ENCODE assay signal across 15 cellular contexts in the genomic region with DNA sequence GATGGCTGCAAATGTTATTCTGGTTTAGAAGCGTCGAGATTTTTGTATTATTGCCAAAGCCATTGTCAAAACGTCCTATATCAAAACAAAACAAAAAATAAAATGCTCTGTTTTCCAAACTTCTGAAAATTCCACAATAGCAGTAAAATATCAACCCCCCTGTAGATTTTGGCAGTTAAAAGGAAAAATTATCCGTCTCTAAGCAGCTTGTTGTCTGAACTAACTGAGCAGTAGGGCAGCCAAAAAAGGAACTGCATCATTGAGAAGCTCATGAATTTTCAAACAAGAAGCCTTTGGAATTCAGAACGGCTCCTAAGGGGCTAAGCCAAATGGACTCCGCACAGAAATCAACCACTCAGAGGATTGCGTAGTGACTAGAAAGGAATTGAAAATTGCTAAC.
DNase-seq lines count a peak whose midpoint lies in the region; ATAC-seq and TF ChIP-seq lines count a peak whose summit lies in the region.
"Had no signal": no experiment of that assay in that cellular context is flagged by ENCODE, and none has a peak within 500 bp of the region (broad histone marks: within the 10 kb centered on the region; RNA-seq: fewer than 3 reads in every experiment).

No MANE protein-coding gene starts in this region.

- H3K27me3 ChIP-seq in H9 (ENCODE audit: insufficient read depth, low read length) (no peaks in the 10 kb centered on the region), adrenal gland (no peaks in the 10 kb centered on the region)
- H3K27me3 ChIP-seq: foreskin keratinocyte, stomach had no signal

- H3K4ac ChIP-seq in H9 (ENCODE audit: low read depth, low read length): no peak overlapping the region

- H3K79me1 ChIP-seq in H9 (ENCODE audit: insufficient read depth, low read depth, low read length, poor library complexity, severe bottlenecking): no peaks in the 10 kb centered on the region

- H3K4me3 ChIP-seq in adrenal gland: no peak overlapping the region
- H3K4me3 ChIP-seq: GM12878, lung had no signal

- no peak overlapping the region for H2BK15ac ChIP-seq in H9 (ENCODE audit: low read depth, low read length)

- no peaks in the 10 kb centered on the region for H3K9me3 ChIP-seq in H9 (ENCODE audit: control insufficient read depth, low read depth, low read length)
- H3K9me3 ChIP-seq in adrenal gland (replicated peaks in 1 of 3): no peaks in the 10 kb centered on the region
- H3K9me3 ChIP-seq: stomach had no signal

- H3K23ac ChIP-seq in H9 (ENCODE audit: insufficient read length, low read depth, low read length): no peak overlapping the region

- H3K27me3 Mint-ChIP-seq in H9 (ENCODE audit: low read depth): no peaks in the 10 kb centered on the region
- H3K27me3 Mint-ChIP-seq: CD4-positive, alpha-beta T cell had no signal

- no peak overlapping the region for H3K9ac ChIP-seq in H9 (ENCODE audit: extremely low read depth, insufficient read length, low read length)

- TF ChIP-seq CTCF in H9 (conservative IDR thresholded peaks at IDR 0.05) (no peak), adrenal gland (IDR thresholded peaks at IDR 0.05) (no peak)

- H3K79me2 ChIP-seq in H9 (ENCODE audit: insufficient read depth, low read length): no peaks in the 10 kb centered on the region

- WGBS in H9 (ENCODE audit: extremely low coverage, insufficient read length, low lambda C conversion rate): no CpG with 5 or more reads among the region's 7 CpGs
- WGBS in adrenal gland, 4 donors: 46 to 58% (median 50%) methylated on average over 7 of the region's 7 CpGs

- no peak overlapping the region for H4K91ac ChIP-seq in H9 (ENCODE audit: insufficient read length, low read depth, low read length)

- no peak overlapping the region for H2AK5ac ChIP-seq in H9 (ENCODE audit: insufficient read length, low read length)

- H3K4me3 Mint-ChIP-seq in H9: no peak overlapping the region
- H3K4me3 Mint-ChIP-seq: activated CD8-positive, alpha-beta T cell treated with anti-CD3 and anti-CD28 coated beads, Interleukin-2, amount 10 ng/mL, durations not matched to agents 7 days and 5 days; CD4-positive, alpha-beta T cell had no signal

- no peak overlapping the region for H4K5ac ChIP-seq in H9 (ENCODE audit: insufficient read length, low read depth, low read length)

- no peak overlapping the region for H3T11ph ChIP-seq in H9 (ENCODE audit: low read length)

- H3K27ac ChIP-seq in H9 (ENCODE audit: insufficient read length, low read depth, low read length) (no peak overlapping the region), cingulate gyrus (ENCODE audit: low read depth, low read length) (peak overlapping the region; percentile 12), adrenal gland (no peak overlapping the region)
- H3K27ac ChIP-seq: foreskin keratinocyte had no signal

- DNase-seq in H9: no peak
- DNase-seq in medulla oblongata (ENCODE audit: extremely low spot score): peak; percentile 66
- DNase-seq in stromal cell of bone marrow (ENCODE audit: low read depth): peak; percentile 32
- DNase-seq in NOMO-1 treated with dmso at 0.1 percent for 144 hours (lab: John Stamatoyannopoulos, UW; ENCODE audit: unreplicated experiment): no peak
- DNase-seq in adrenal gland: no peak
- DNase-seq: activated CD8-positive, alpha-beta T cell treated with anti-CD3 and anti-CD28 coated beads, Interleukin-2, amount 10 ng/mL, durations not matched to agents 7 days and 5 days; CD4-positive, alpha-beta T cell; foreskin keratinocyte; NCI-H1105; NCI-H226; stomach had no signal

- no peak overlapping the region for H2BK12ac ChIP-seq in H9 (ENCODE audit: insufficient read length, low read depth, low read length)

- 0 out of 5 replicates have a peak, but pooled peaks cover 0 to 2% of the 10 kb centered on the region in 2 experiments for H3K9me3 Mint-ChIP-seq in H9
- H3K9me3 Mint-ChIP-seq: CD4-positive, alpha-beta T cell had no signal

- no peak overlapping the region for H3K18ac ChIP-seq in H9 (ENCODE audit: insufficient read length, low read depth, low read length)

- no peak overlapping the region for H2BK5ac ChIP-seq in H9 (ENCODE audit: insufficient read length, low read length)

- H3K4me1 Mint-ChIP-seq in H9: peaks cover 14 to 24% of the 10 kb centered on the region in 2 experiments

- intact Hi-C loops in adrenal gland (cut with DNase I): no loop called here

- no peaks in the 10 kb centered on the region for H3K36me3 ChIP-seq in adrenal gland (replicated peaks in 1 of 2)
- H3K36me3 ChIP-seq: stomach had no signal

- no peaks in the 10 kb centered on the region for H4K20me1 ChIP-seq in H9 (ENCODE audit: control insufficient read depth, insufficient read depth, insufficient read length)

- peak overlapping the region; percentile 73 for H2AFZ ChIP-seq in H9 (ENCODE audit: low read length)

- no peaks in the 10 kb centered on the region; a peak in 1 of 7 replicates for H3K36me3 Mint-ChIP-seq in H9 (ENCODE audit: insufficient read depth in 1 of 3, low read depth in 3 of 3)

- no peak overlapping the region for H2BK20ac ChIP-seq in H9 (ENCODE audit: low read depth, low read length, poor library complexity, severe bottlenecking)

- no peaks in the 10 kb centered on the region for H3K23me2 ChIP-seq in H9 (ENCODE audit: insufficient read length, low read depth, low read length, poor library complexity, severe bottlenecking)

- no peak overlapping the region for H3K56ac ChIP-seq in H9 (ENCODE audit: insufficient read length, low read depth, low read length)

- ATAC-seq in GM18502 (IDR thresholded peaks at IDR 0.05; ENCODE audit: poor library complexity, unreplicated experiment): no peak
- ATAC-seq: activated CD8-positive, alpha-beta T cell treated with anti-CD3 and anti-CD28 coated beads, Interleukin-2, amount 10 ng/mL, durations not matched to agents 7 days and 5 days; foreskin keratinocyte; GM12878 had no signal

- TF ChIP-seq POLR2A in adrenal gland (IDR thresholded peaks at IDR 0.05): no peak

- H3K4me2 ChIP-seq in H9 (ENCODE audit: insufficient read depth, insufficient read length, low read length): no peak overlapping the region

- H3K27ac Mint-ChIP-seq in H9: no peak overlapping the region
- H3K27ac Mint-ChIP-seq: activated CD8-positive, alpha-beta T cell treated with anti-CD3 and anti-CD28 coated beads, Interleukin-2, amount 10 ng/mL, durations not matched to agents 7 days and 5 days; CD4-positive, alpha-beta T cell had no signal

- no peak overlapping the region for H3K14ac ChIP-seq in H9 (ENCODE audit: insufficient read depth, low read length)

- peaks cover 5% of the 10 kb centered on the region; the same call in 1 of the 2 replicates for H3K4me1 ChIP-seq in H9 (ENCODE audit: insufficient read depth, low read length)
- H3K4me1 ChIP-seq in adrenal gland (replicated peaks in 1 of 2): no peaks in the 10 kb centered on the region
- H3K4me1 ChIP-seq: foreskin keratinocyte had no signal

- no peak overlapping the region for H2BK120ac ChIP-seq in H9 (ENCODE audit: low read depth, low read length, poor library complexity, severe bottlenecking)

- H4K8ac ChIP-seq in H9 (replicated peaks; ENCODE audit: insufficient read length, low read depth, low read length): no peak overlapping the region

Comparison
In these comparisons a context has a peak if more than half of its experiments do, and no peak if none do; other contexts are left out.
1. DNase-seq: peak in medulla oblongata (single experiment) and stromal cell of bone marrow (single experiment); none in H9 (single experiment), NOMO-1 treated with dmso at 0.1 percent for 144 hours (single experiment) and adrenal gland (0 of 7).